ENCODE assay signal across 8 cellular contexts in genomic region chr13:40445557-40445990, GRCh38.
A peak's percentile ranks its signal among the peaks of the same experiment; 100 is the strongest.
DNase-seq lines count a peak whose midpoint lies in the region; ATAC-seq and TF ChIP-seq lines count a peak whose summit lies in the region.

No MANE protein-coding gene starts in this region.

- TF ChIP-seq POLR2A in NB4 (IDR thresholded peaks at IDR 0.05; ENCODE audit: extremely low read depth, insufficient read length): no peak

- H3K4me1 ChIP-seq in colonic mucosa (no peaks in the 10 kb centered on the region), hepatocyte (ENCODE audit: insufficient read depth) (peaks cover 10% of the 10 kb centered on the region)

- intact Hi-C loops in colonic mucosa (cut with DNase I): no loop called here

- H3K4me2 ChIP-seq in hepatocyte: no peak overlapping the region

- no peak overlapping the region for H3K9ac ChIP-seq in colonic mucosa (ENCODE audit: low read depth in 2 of 2, low read length in 2 of 2)

- 89% methylated on average over 11 of the region's 11 CpGs for WGBS in hepatocyte (ENCODE audit: low lambda C conversion rate, missing lambda C conversion rate)

- TF ChIP-seq CTCF in NB4 (IDR thresholded peaks at IDR 0.05; ENCODE audit: low read depth, low read length) (no peak), colonic mucosa (IDR thresholded peaks at IDR 0.05) (no peak), hepatocyte (IDR thresholded peaks at IDR 0.05; ENCODE audit: poor library complexity) (no peak)

- H3K36me3 ChIP-seq in colonic mucosa (no peaks in the 10 kb centered on the region), hepatocyte (replicated peaks; ENCODE audit: insufficient read depth, low read depth) (no peaks in the 10 kb centered on the region)

- H3K27ac ChIP-seq in colonic mucosa: no peak overlapping the region
- no peak overlapping the region for H3K27ac ChIP-seq in hepatocyte

- no peaks in the 10 kb centered on the region for H3K9me3 ChIP-seq in colonic mucosa
- H3K9me3 ChIP-seq in hepatocyte (ENCODE audit: low read depth): no peaks in the 10 kb centered on the region

- H2AFZ ChIP-seq in hepatocyte: no peak overlapping the region

- no peaks in the 10 kb centered on the region for H4K20me1 ChIP-seq in hepatocyte (ENCODE audit: insufficient read depth, poor library complexity, severe bottlenecking)

- no peaks in the 10 kb centered on the region for H3K79me2 ChIP-seq in hepatocyte

- peak; percentile 95 for ATAC-seq in HG02623 (IDR thresholded peaks at IDR 0.05; ENCODE audit: unreplicated experiment)

- H3K4me3 ChIP-seq in NB4 (ENCODE audit: low read depth, low read length) (no peak overlapping the region), colonic mucosa (no peak overlapping the region), hepatocyte (no peak overlapping the region)

- peak; percentile 6 for DNase-seq in activated naive CD4-positive, alpha-beta T cell treated with Interleukin-2 at 50 U/mL for 16 hours
- no peak for DNase-seq in activated naive CD4-positive, alpha-beta T cell treated with anti-CD3 and anti-CD28 coated beads, Interleukin-2, amount 50 U/mL, for 16 hours
- peak; percentile 85 for DNase-seq in NB4 (ENCODE audit: low read depth)
- DNase-seq in colonic mucosa: peak; percentile 19
- DNase-seq in non-pigmented ciliary epithelial cell (ENCODE audit: low read depth): peak; percentile 75
- no peak for DNase-seq in activated CD8-positive, alpha-beta memory T cell treated with anti-CD3 and anti-CD28 coated beads, Interleukin-2, amount 50 U/mL, for 48 hours
- no peak for DNase-seq in hepatocyte (ENCODE audit: low spot score)

- no peaks in the 10 kb centered on the region for H3K27me3 ChIP-seq in colonic mucosa
- H3K27me3 ChIP-seq in hepatocyte: no peaks in the 10 kb centered on the region

- no peaks in the 10 kb centered on the region for H3K9me2 ChIP-seq in hepatocyte (replicated peaks; ENCODE audit: insufficient read depth)

Comparison
In these comparisons a context has a peak if more than half of its experiments do, and no peak if none do; other contexts are left out.
1. DNase-seq: peak in activated naive CD4-positive, alpha-beta T cell treated with Interleukin-2 at 50 U/mL for 16 hours (single experiment), NB4 (single experiment), colonic mucosa (single experiment) and non-pigmented ciliary epithelial cell (single experiment); none in activated naive CD4-positive, alpha-beta T cell treated with anti-CD3 and anti-CD28 coated beads, Interleukin-2, amount 50 U/mL, for 16 hours (single experiment), activated CD8-positive, alpha-beta memory T cell treated with anti-CD3 and anti-CD28 coated beads, Interleukin-2, amount 50 U/mL, for 48 hours (single experiment) and hepatocyte (single experiment).